ENCODE assay signal across 34 cellular contexts in the genomic region with DNA sequence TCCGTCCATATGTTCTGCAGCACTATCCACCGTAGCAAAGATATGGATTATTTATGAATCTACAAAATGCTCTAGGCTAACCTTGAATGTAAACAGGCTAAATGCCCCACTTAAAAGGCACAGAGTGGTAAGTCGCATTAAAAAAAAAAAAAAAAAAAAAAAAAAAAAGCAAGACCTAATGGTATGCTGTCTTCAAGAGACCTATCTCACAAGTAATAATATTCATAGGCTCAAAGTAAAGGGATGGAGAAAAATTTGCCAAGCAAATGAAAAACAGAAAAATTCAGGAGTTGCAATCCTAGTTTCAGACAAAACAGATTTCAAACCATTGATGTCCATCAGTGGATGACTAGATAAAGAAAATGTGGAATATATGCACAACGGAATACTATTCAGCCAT.
A peak's percentile ranks its signal among the peaks of the same experiment; 100 is the strongest.
DNase-seq lines count a peak whose midpoint lies in the region; ATAC-seq, FAIRE-seq and TF ChIP-seq lines count a peak whose summit lies in the region.
"Had no signal": no experiment of that assay in that cellular context is flagged by ENCODE, and none has a peak within 500 bp of the region (broad histone marks: within the 10 kb centered on the region; RNA-seq: fewer than 3 reads in every experiment).

No MANE protein-coding gene starts in this region.

- no peak for TF ChIP-seq EP300 in K562 (IDR thresholded peaks at IDR 0.05; ENCODE audit: low read length)

- ATAC-seq in K562 (no peak), GM18870 (IDR thresholded peaks at IDR 0.05; ENCODE audit: unreplicated experiment) (no peak), HG02571 (IDR thresholded peaks at IDR 0.05; ENCODE audit: unreplicated experiment) (no peak)
- ATAC-seq: A549; CD8-positive, alpha-beta T cell had no signal

- no peaks in the 10 kb centered on the region for H3K9me3 ChIP-seq in HEK293 (ENCODE audit: control insufficient read depth, insufficient read depth, low read depth, low read length)
- peaks cover 11% of the 10 kb centered on the region for H3K9me3 ChIP-seq in K562 (replicated peaks; ENCODE audit: control insufficient read depth, insufficient read depth, low read depth, low read length)
- peaks cover 4 to 5% of the 10 kb centered on the region in 2 donors for H3K9me3 ChIP-seq in ascending aorta

- DNase-seq in HEK293T (ENCODE audit: extremely low spot score) = no peak
- DNase-seq in K562 (ENCODE audit: extremely low read depth in 1 of 4, low spot score in 3 of 4) = no peak
- peak; percentile 29 to 30 for DNase-seq in erythroblast (lab: John Stamatoyannopoulos, UW)
- DNase-seq in NCI-H1436 (lab: John Stamatoyannopoulos, UW) = no peak
- no peak for DNase-seq in ascending aorta (ENCODE audit: low spot score in 2 of 2)
- DNase-seq: 8988T; ACHN; AML-193; BE2C; C1 segment of cervical spinal cord; Caco-2; Calu3; CD4-positive, alpha-beta memory T cell; CD4-positive, alpha-beta T cell; CD4-positive, CD25-positive, alpha-beta regulatory T cell; CD8-positive, alpha-beta memory T cell; CD8-positive, alpha-beta T cell; COR-L47; DMS 273 treated with DMSO at 0.1 percent for 48 hours; DMS153; DMS53; DMS79; DMS79 treated with DMSO at 0.1 percent for 48 hours; DND-41; EL had no signal

- no peaks in the 10 kb centered on the region for H4K20me1 ChIP-seq in K562 (replicated peaks; ENCODE audit: control insufficient read depth, insufficient read depth, low read length)
- H4K20me1 ChIP-seq: BLaER1; BLaER1 treated with 17β-estradiol and CSF1 and Interleukin-3, amounts not matched to agents 10 nM and 100 nM had no signal

- CTCF ChIA-PET in HEK293 (lab: Yijun Ruan, JAX) (no interaction called here), HEK293T (lab: Yijun Ruan, JAX) (no interaction called here), K562 (lab: Yijun Ruan, JAX; ENCODE audit: low intra/inter-chr PET ratio) (no interaction called here)

- no peak for TF ChIP-seq RAD21 in K562 (CRISPR knock-in tag; conservative IDR thresholded peaks at IDR 0.05 in 1 of 2, IDR thresholded peaks at IDR 0.05 in 1 of 2)

- TF ChIP-seq CTCF in HEK293 (tag by site-specific recombination; IDR thresholded peaks at IDR 0.05) (no peak), K562 (IDR thresholded peaks at IDR 0.05 in 2 of 3, conservative IDR thresholded peaks at IDR 0.05 in 1 of 3; ENCODE audit: insufficient read depth in 2 of 3, low read depth in 1 of 3, low read length in 3 of 3) (no peak), ascending aorta (IDR thresholded peaks at IDR 0.05) (no peak)

- H3K4me3 ChIP-seq in HEK293 (ENCODE audit: low read depth, low read length) (no peak overlapping the region), K562 (no peak overlapping the region), ascending aorta (no peak overlapping the region)
- H3K4me3 ChIP-seq: A549; BLaER1; BLaER1 treated with 17β-estradiol and CSF1 and Interleukin-3, amounts not matched to agents 10 nM and 100 nM had no signal

- no peak overlapping the region for H3K27ac ChIP-seq in HEK293 (ENCODE audit: extremely low read depth, low read depth, low read length)
- no peak overlapping the region for H3K27ac ChIP-seq in K562 (ENCODE audit: extremely low read depth, low read depth, low read length)
- H3K27ac ChIP-seq in ascending aorta = no peak overlapping the region
- H3K27ac ChIP-seq: 22Rv1; A549; BLaER1; BLaER1 treated with 17β-estradiol and CSF1 and Interleukin-3, amounts not matched to agents 10 nM and 100 nM; C4-2B had no signal

- no peak for FAIRE-seq in K562 (lab: Jason Lieb, UNC)
- FAIRE-seq: A549, D721Med had no signal

- H2AFZ ChIP-seq in K562 (ENCODE audit: low read depth, low read length) = no peak overlapping the region

- no TSS peak for BruUV-seq in K562 (replicated peaks; lab: Mats Ljungman, UMichigan)

- TF ChIP-seq POLR2A in K562 (conservative IDR thresholded peaks at IDR 0.05) (no peak), erythroblast (IDR thresholded peaks at IDR 0.05; ENCODE audit: low read length) (no peak)

- H3K9me1 ChIP-seq in K562 (ENCODE audit: control insufficient read depth, insufficient read depth, low read length) = no peaks in the 10 kb centered on the region

- WGBS in K562 (ENCODE audit: insufficient coverage, low coverage, missing lambda C conversion rate) = 66% methylated on average over 3 of the region's 4 CpGs

- H3K36me3 ChIP-seq in HEK293 (ENCODE audit: control insufficient read depth in 2 of 2, insufficient read depth in 1 of 2, low read length in 2 of 2) (no peaks in the 10 kb centered on the region), K562 (ENCODE audit: control insufficient read depth, insufficient read depth, low read length) (no peaks in the 10 kb centered on the region), ascending aorta (no peaks in the 10 kb centered on the region)
- H3K36me3 ChIP-seq: BE2C; BLaER1; BLaER1 treated with 17β-estradiol and CSF1 and Interleukin-3, amounts not matched to agents 10 nM and 100 nM had no signal

- H3K4me2 ChIP-seq in K562 (ENCODE audit: insufficient read depth, low read length) = no peak overlapping the region
- H3K4me2 ChIP-seq: A549; BLaER1; BLaER1 treated with 17β-estradiol and CSF1 and Interleukin-3, amounts not matched to agents 10 nM and 100 nM had no signal

- intact Hi-C loops in K562 (cut with micrococcal nuclease) = no loop called here
- intact Hi-C loops in ascending aorta (cut with DNase I) = no loop called here

- no peak overlapping the region for H3K9ac ChIP-seq in K562 (ENCODE audit: insufficient read depth in 1 of 2, low read depth in 2 of 2, low read length in 2 of 2)
- H3K9ac ChIP-seq: BLaER1; BLaER1 treated with 17β-estradiol and CSF1 and Interleukin-3, amounts not matched to agents 10 nM and 100 nM had no signal

- H3K4me1 ChIP-seq in HEK293 (ENCODE audit: control insufficient read depth, insufficient read depth, low read length) (no peaks in the 10 kb centered on the region), K562 (replicated peaks in 1 of 2; ENCODE audit: control insufficient read depth in 2 of 2, insufficient read depth in 2 of 2, low read length in 2 of 2) (peaks cover 0 to 4% of the 10 kb centered on the region in 2 experiments; a peak in 2 of 5 replicates), ascending aorta (no peaks in the 10 kb centered on the region)
- H3K4me1 ChIP-seq: A549; BE2C; BLaER1; BLaER1 treated with 17β-estradiol and CSF1 and Interleukin-3, amounts not matched to agents 10 nM and 100 nM; Caco-2 had no signal

- in situ Hi-C loops in K562 (cut with MboI) = no loop called here

- POLR2A ChIA-PET in HEK293 (lab: Yijun Ruan, JAX) (no interaction called here), HEK293T (lab: Yijun Ruan, JAX) (no interaction called here), K562 (lab: Yijun Ruan, JAX) (no interaction called here)

- no peaks in the 10 kb centered on the region for H3K27me3 ChIP-seq in K562 (ENCODE audit: control insufficient read depth in 2 of 2, insufficient read depth in 2 of 2, low read length in 2 of 2)
- H3K27me3 ChIP-seq in ascending aorta = no peaks in the 10 kb centered on the region
- H3K27me3 ChIP-seq: BLaER1; BLaER1 treated with 17β-estradiol and CSF1 and Interleukin-3, amounts not matched to agents 10 nM and 100 nM had no signal

- no peaks in the 10 kb centered on the region for H3K79me2 ChIP-seq in K562 (ENCODE audit: control insufficient read depth, insufficient read depth, low read length)

TF ChIP-seq in HEK293, 187 proteins besides CTCF, POLR2A, EP300 and RAD21 (continues in another document):
- TF ChIP-seq SETDB1 (IDR thresholded peaks at IDR 0.05; ENCODE audit: insufficient read length, low read length) = peak; percentile 64

TF ChIP-seq in HEK293T, 16 proteins besides CTCF, POLR2A, EP300 and RAD21:
- peak; percentile 89 for TF ChIP-seq ZNF384 (IDR thresholded peaks at IDR 0.05)
- no peak for TF ChIP-seq FOXA1 (IDR thresholded peaks at IDR 0.05)
- no peak for TF ChIP-seq SP1 (IDR thresholded peaks at IDR 0.05)

TF ChIP-seq in K562, 482 proteins besides CTCF, POLR2A, EP300 and RAD21:
- TF ChIP-seq TRIM28 (IDR thresholded peaks at IDR 0.05) (0 out of 2 replicates have a peak, but pooled peaks have one; percentile 36), ZNF384 (IDR thresholded peaks at IDR 0.05; ENCODE audit: low read depth, low read length) (peak; percentile 80), ZNF785 (CRISPR knock-in tag; IDR thresholded peaks at IDR 0.05) (no peak)

Comparison
In these comparisons a context has a peak if more than half of its experiments do, and no peak if none do; other contexts are left out.
1. DNase-seq: peak in erythroblast (2 of 2); none in HEK293T (single experiment), K562 (0 of 4), NCI-H1436 (single experiment) and ascending aorta (0 of 2).